Comparison of ENCODE assay signal across 9 cellular contexts in the genomic region with DNA sequence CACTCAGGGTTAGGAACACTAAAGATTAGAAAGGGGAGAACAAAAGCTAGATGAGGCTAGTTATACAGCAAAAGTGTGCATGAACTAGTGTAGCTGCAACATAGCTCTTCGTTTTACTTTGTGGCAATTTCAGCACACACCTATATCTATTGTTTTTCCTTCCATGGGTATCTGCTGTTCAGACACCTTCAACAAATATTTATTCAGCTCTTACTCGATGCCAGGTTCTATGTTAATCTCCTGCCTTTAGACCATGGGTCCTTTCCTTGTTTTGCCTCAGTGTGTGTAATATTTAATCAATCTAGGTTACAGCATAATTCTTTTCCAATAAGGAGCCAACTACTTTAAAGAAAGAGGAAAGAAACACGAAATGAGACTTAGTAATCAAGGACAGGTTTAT. TPM values are rescaled to one million over a fixed set of nuclear protein-coding genes. Genes with fewer than 3 reads are reported as not detected.
"Had no signal": no experiment of that assay in that cellular context is flagged by ENCODE, and none has a peak within 500 bp of the region (broad histone marks: within the 10 kb centered on the region; RNA-seq: fewer than 3 reads in every experiment).

No MANE protein-coding gene starts in this region.

- FAIRE-seq: H1, H54, HTR-8/SVneo, K562 had no signal

- H3K4me3 ChIP-seq: GM23248, K562 had no signal

- H3K27ac ChIP-seq: GM23248 had no signal

- DNase-seq: GM23248, H9, HCEC 1CT, IMR-90 had no signal

- ATAC-seq: K562 had no signal

RNA-seq across cellular contexts. Expression of a gene that starts 10.4 kb away (rescaled TPM):
- total RNA-seq: GM23248, H1, H9, HT-29, IMR-90, K562 had no signal
- polyA plus RNA-seq: GM23248, H1, IMR-90 had no signal
